In genomic region chr1:53483170-53483569, GRCh38 we compare ENCODE assay signal across 1 cellular context.
TF ChIP-seq lines count a peak whose summit lies in the region.

No MANE protein-coding gene starts in this region.

TF ChIP-seq in H1, 55 proteins besides CTCF, POLR2A, EP300 and RAD21:
- TF ChIP-seq KDM5A (IDR thresholded peaks at IDR 0.05; ENCODE audit: low read length) (no peak), POLR2AphosphoS5 (IDR thresholded peaks at IDR 0.05; ENCODE audit: low read depth, low read length) (no peak), CHD2 (IDR thresholded peaks at IDR 0.05; ENCODE audit: low read length) (no peak), CREB1 (IDR thresholded peaks at IDR 0.05) (no peak), RNF2 (IDR thresholded peaks at IDR 0.05; ENCODE audit: borderline replicate concordance, low read depth, low read length, missing control alignments, poor library complexity, severe bottlenecking) (no peak)
TF ChIP-seq in H1: peak in this region for 0.
